1 cellular context compared by ENCODE assay signal in genomic region chr17:45234641-45235040, GRCh38.
TF ChIP-seq lines count a peak whose summit lies in the region.

No MANE protein-coding gene starts in this region.

TF ChIP-seq in HepG2, 621 proteins besides CTCF, POLR2A, EP300 and RAD21 (continued from another document):
- TF ChIP-seq, protein P1, sequence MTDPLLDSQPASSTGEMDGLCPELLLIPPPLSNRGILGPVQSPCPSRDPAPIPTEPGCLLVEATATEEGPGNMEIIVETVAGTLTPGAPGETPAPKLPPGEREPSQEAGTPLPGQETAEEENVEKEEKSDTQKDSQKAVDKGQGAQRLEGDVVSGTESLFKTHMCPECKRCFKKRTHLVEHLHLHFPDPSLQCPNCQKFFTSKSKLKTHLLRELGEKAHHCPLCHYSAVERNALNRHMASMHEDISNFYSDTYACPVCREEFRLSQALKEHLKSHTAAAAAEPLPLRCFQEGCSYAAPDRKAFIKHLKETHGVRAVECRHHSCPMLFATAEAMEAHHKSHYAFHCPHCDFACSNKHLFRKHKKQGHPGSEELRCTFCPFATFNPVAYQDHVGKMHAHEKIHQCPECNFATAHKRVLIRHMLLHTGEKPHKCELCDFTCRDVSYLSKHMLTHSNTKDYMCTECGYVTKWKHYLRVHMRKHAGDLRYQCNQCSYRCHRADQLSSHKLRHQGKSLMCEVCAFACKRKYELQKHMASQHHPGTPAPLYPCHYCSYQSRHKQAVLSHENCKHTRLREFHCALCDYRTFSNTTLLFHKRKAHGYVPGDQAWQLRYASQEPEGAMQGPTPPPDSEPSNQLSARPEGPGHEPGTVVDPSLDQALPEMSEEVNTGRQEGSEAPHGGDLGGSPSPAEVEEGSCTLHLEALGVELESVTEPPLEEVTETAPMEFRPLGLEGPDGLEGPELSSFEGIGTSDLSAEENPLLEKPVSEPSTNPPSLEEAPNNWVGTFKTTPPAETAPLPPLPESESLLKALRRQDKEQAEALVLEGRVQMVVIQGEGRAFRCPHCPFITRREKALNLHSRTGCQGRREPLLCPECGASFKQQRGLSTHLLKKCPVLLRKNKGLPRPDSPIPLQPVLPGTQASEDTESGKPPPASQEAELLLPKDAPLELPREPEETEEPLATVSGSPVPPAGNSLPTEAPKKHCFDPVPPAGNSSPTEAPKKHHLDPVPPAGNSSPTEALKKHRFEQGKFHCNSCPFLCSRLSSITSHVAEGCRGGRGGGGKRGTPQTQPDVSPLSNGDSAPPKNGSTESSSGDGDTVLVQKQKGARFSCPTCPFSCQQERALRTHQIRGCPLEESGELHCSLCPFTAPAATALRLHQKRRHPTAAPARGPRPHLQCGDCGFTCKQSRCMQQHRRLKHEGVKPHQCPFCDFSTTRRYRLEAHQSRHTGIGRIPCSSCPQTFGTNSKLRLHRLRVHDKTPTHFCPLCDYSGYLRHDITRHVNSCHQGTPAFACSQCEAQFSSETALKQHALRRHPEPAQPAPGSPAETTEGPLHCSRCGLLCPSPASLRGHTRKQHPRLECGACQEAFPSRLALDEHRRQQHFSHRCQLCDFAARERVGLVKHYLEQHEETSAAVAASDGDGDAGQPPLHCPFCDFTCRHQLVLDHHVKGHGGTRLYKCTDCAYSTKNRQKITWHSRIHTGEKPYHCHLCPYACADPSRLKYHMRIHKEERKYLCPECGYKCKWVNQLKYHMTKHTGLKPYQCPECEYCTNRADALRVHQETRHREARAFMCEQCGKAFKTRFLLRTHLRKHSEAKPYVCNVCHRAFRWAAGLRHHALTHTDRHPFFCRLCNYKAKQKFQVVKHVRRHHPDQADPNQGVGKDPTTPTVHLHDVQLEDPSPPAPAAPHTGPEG (CRISPR knock-in tag; IDR thresholded peaks at IDR 0.05), result no peak
- TF ChIP-seq DZIP1 (CRISPR knock-in tag; IDR thresholded peaks at IDR 0.05) (no peak), PLRG1 (conservative IDR thresholded peaks at IDR 0.05) (no peak), NRL (CRISPR knock-in tag; IDR thresholded peaks at IDR 0.05; ENCODE audit: borderline replicate concordance) (no peak), TSC22D2 (CRISPR knock-in tag; IDR thresholded peaks at IDR 0.05; ENCODE audit: borderline replicate concordance) (no peak), ZNF546 (CRISPR knock-in tag; conservative IDR thresholded peaks at IDR 0.05) (no peak), ZNF607 (CRISPR knock-in tag; IDR thresholded peaks at IDR 0.05; ENCODE audit: borderline replicate concordance) (no peak), MED1 (CRISPR knock-in tag; IDR thresholded peaks at IDR 0.05) (no peak), ZMAT3 (CRISPR knock-in tag; conservative IDR thresholded peaks at IDR 0.05) (no peak), MATR3 (CRISPR knock-in tag; IDR thresholded peaks at IDR 0.05) (no peak), SMAD3 (CRISPR knock-in tag; IDR thresholded peaks at IDR 0.05) (no peak), NR3C1 (CRISPR knock-in tag; IDR thresholded peaks at IDR 0.05) (no peak), MAZ (IDR thresholded peaks at IDR 0.05; ENCODE audit: borderline replicate concordance, low read depth, low read length) (peak; percentile 30; the same call in 1 of the 2 replicates), MAZ (CRISPR knock-in tag; IDR thresholded peaks at IDR 0.05; ENCODE audit: low read depth) (no peak), SNAI1 (CRISPR knock-in tag; IDR thresholded peaks at IDR 0.05; ENCODE audit: borderline replicate concordance) (no peak), ZNF276 (CRISPR knock-in tag; IDR thresholded peaks at IDR 0.05; ENCODE audit: low read depth) (no peak), ZFP90 (CRISPR knock-in tag; IDR thresholded peaks at IDR 0.05; ENCODE audit: borderline replicate concordance) (no peak), ERF (CRISPR knock-in tag; IDR thresholded peaks at IDR 0.05) (no peak), ARNTL (CRISPR knock-in tag; IDR thresholded peaks at IDR 0.05) (no peak), SMC3 (IDR thresholded peaks at IDR 0.05; ENCODE audit: low read length) (peak; percentile 44; the same call in 1 of the 2 replicates), SMYD3 (CRISPR knock-in tag; IDR thresholded peaks at IDR 0.05) (no peak), ZNF235 (CRISPR knock-in tag; IDR thresholded peaks at IDR 0.05; ENCODE audit: borderline replicate concordance) (no peak), FIP1L1 (IDR thresholded peaks at IDR 0.05; ENCODE audit: borderline replicate concordance, insufficient read depth, low read depth, low read length) (no peak), ZNF652 (CRISPR knock-in tag; IDR thresholded peaks at IDR 0.05; ENCODE audit: borderline replicate concordance, low read depth) (no peak), KDM3A (CRISPR knock-in tag; IDR thresholded peaks at IDR 0.05; ENCODE audit: low read depth) (no peak), SP4 (CRISPR knock-in tag; IDR thresholded peaks at IDR 0.05) (peak; percentile 24; the same call in 1 of the 2 replicates), HMGA1 (CRISPR knock-in tag; conservative IDR thresholded peaks at IDR 0.05) (no peak), HOXA5 (CRISPR knock-in tag; IDR thresholded peaks at IDR 0.05) (no peak), ZNF275 (CRISPR knock-in tag; IDR thresholded peaks at IDR 0.05; ENCODE audit: borderline replicate concordance) (no peak), ZNF577 (CRISPR knock-in tag; IDR thresholded peaks at IDR 0.05; ENCODE audit: borderline replicate concordance, low read depth) (no peak), ZNF660 (CRISPR knock-in tag; IDR thresholded peaks at IDR 0.05; ENCODE audit: borderline replicate concordance, low read depth) (no peak), MEF2D (CRISPR knock-in tag; IDR thresholded peaks at IDR 0.05) (no peak), ZNF484 (CRISPR knock-in tag; IDR thresholded peaks at IDR 0.05; ENCODE audit: borderline replicate concordance, low read depth) (no peak), ZNF138 (CRISPR knock-in tag; IDR thresholded peaks at IDR 0.05; ENCODE audit: low read depth) (no peak)
- TF ChIP-seq, protein P2, sequence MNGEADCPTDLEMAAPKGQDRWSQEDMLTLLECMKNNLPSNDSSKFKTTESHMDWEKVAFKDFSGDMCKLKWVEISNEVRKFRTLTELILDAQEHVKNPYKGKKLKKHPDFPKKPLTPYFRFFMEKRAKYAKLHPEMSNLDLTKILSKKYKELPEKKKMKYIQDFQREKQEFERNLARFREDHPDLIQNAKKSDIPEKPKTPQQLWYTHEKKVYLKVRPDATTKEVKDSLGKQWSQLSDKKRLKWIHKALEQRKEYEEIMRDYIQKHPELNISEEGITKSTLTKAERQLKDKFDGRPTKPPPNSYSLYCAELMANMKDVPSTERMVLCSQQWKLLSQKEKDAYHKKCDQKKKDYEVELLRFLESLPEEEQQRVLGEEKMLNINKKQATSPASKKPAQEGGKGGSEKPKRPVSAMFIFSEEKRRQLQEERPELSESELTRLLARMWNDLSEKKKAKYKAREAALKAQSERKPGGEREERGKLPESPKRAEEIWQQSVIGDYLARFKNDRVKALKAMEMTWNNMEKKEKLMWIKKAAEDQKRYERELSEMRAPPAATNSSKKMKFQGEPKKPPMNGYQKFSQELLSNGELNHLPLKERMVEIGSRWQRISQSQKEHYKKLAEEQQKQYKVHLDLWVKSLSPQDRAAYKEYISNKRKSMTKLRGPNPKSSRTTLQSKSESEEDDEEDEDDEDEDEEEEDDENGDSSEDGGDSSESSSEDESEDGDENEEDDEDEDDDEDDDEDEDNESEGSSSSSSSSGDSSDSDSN (CRISPR knock-in tag; IDR thresholded peaks at IDR 0.05), result 0 out of 2 replicates have a peak, but pooled peaks have one; percentile 25
- TF ChIP-seq, protein P3, sequence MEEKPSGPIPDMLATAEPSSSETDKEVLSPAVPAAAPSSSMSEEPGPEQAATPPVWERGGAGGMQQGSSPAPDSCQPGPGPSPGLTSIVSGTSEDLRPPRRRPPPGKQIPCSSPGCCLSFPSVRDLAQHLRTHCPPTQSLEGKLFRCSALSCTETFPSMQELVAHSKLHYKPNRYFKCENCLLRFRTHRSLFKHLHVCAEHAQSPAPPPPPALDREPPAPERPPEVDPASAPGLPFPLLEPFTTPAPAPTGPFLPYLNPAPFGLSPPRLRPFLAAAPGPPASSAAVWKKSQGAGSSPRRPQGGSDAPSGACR (CRISPR knock-in tag; IDR thresholded peaks at IDR 0.05), result no peak
- TF ChIP-seq, protein P4, sequence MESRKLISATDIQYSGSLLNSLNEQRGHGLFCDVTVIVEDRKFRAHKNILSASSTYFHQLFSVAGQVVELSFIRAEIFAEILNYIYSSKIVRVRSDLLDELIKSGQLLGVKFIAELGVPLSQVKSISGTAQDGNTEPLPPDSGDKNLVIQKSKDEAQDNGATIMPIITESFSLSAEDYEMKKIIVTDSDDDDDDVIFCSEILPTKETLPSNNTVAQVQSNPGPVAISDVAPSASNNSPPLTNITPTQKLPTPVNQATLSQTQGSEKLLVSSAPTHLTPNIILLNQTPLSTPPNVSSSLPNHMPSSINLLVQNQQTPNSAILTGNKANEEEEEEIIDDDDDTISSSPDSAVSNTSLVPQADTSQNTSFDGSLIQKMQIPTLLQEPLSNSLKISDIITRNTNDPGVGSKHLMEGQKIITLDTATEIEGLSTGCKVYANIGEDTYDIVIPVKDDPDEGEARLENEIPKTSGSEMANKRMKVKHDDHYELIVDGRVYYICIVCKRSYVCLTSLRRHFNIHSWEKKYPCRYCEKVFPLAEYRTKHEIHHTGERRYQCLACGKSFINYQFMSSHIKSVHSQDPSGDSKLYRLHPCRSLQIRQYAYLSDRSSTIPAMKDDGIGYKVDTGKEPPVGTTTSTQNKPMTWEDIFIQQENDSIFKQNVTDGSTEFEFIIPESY (CRISPR knock-in tag; IDR thresholded peaks at IDR 0.05), result no peak
